In the genomic region with DNA sequence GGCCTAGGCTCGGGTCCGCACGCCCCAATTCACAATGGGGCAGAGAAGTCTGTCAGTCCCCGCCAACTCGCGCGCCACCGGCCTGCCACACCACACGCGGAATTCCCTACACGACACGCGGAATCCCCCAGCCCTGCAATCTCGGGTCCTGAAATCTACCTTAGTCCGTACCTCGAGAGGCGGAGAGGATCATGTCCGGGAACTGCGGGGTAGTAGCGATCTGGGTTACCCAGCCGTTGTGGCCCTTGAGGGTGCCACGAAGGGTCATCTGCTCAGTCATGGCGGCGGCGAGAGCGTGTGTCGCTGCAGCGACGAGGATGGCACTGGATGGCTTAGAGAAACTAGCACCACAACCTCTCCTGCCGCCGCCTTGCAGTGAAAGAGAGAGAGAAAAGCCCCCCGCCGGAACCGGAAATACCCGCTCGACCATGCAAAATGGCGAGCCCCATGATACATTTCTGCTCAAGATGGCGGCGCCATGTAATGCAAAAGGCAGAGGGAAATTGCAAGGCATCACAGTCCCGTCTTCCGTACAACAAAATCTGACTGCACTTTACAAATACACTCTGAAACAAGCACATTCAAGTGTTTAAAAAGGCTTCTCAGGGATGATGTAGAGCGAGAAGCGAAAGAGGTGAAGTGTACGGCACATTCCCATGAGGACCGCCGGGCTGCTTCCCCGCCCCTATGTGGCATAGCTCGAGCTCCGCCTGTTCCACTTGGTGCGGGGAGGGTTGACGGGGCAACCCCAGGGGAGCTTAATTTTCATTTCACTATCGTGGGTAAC, we compare ENCODE assay signal across 7 cellular contexts. TPM values are rescaled to one million over a fixed set of nuclear protein-coding genes. Genes with fewer than 3 reads are reported as not detected.
DNase-seq lines count a peak whose midpoint lies in the region; ATAC-seq and TF ChIP-seq lines count a peak whose summit lies in the region.

A gene (minus strand): TSS at position 386 of the 787 bp plus-strand sequence. CDS start 106 bp downstream, at position 280.

- peak; percentile 97 for TF ChIP-seq POLR2A in GM18951 (IDR thresholded peaks at IDR 0.05; ENCODE audit: extremely low read depth, insufficient read depth, insufficient read length)

- peak; percentile 54 for ATAC-seq in HG03139 (IDR thresholded peaks at IDR 0.05; ENCODE audit: unreplicated experiment)
- ATAC-seq in central memory CD8-positive, alpha-beta T cell (replicated peaks; ENCODE audit: extremely low read depth, poor library complexity, severe bottlenecking), result peak; percentile 69
- peak; percentile 66 for ATAC-seq in left colon

- peak within 1 kb of the TSS; percentile 97 for H3K4me3 Mint-ChIP-seq in T-helper 2 cell treated with Interferon-gamma antibody and Interleukin-4, amounts not matched to agents 5 μg/mL and 100 μg/mL, for 36 hours
- H3K4me3 Mint-ChIP-seq in central memory CD8-positive, alpha-beta T cell, result peak within 1 kb of the TSS; percentile 98

- peaks cover 50% of the 10 kb centered on the region for H3K4me1 Mint-ChIP-seq in T-helper 2 cell treated with Interferon-gamma antibody and Interleukin-4, amounts not matched to agents 5 μg/mL and 100 μg/mL, for 36 hours (ENCODE audit: low read depth)
- H3K4me1 Mint-ChIP-seq in central memory CD8-positive, alpha-beta T cell, result peaks cover 67% of the 10 kb centered on the region

- DNase-seq in T-helper 2 cell treated with Interferon-gamma antibody and Interleukin-4, amounts not matched to agents 5 μg/mL and 100 μg/mL, for 36 hours (ENCODE audit: low spot score), result peak; percentile 86
- DNase-seq in central memory CD8-positive, alpha-beta T cell (ENCODE audit: low spot score in 2 of 2), result peak; percentile 82
- DNase-seq in left colon (peak; percentile 87 to 91), NCI-H1092 (lab: John Stamatoyannopoulos, UW) (no peak)
- DNase-seq in stimulated activated CD4-positive, alpha-beta T cell treated with anti-CD3 and anti-CD28 coated beads, Interleukin-2, amount 100 ng/mL, for 24 hours, result peak; percentile 88 to 93

- intact Hi-C loops in left colon (cut with DNase I, micrococcal nuclease), result loop anchor here in 1 of 2 donors (10.0 kb wide), 1 partner anchor 59 kb away; no protein-coding TSS in a partner anchor

- no peaks in the 10 kb centered on the region for H3K27me3 Mint-ChIP-seq in T-helper 2 cell treated with Interferon-gamma antibody and Interleukin-4, amounts not matched to agents 5 μg/mL and 100 μg/mL, for 36 hours (ENCODE audit: low read depth)
- H3K27me3 Mint-ChIP-seq in central memory CD8-positive, alpha-beta T cell, result no peaks in the 10 kb centered on the region

- in situ Hi-C loops in GM18951 (cut with MboI; ENCODE audit: low sequenced_read_pairs, unreplicated experiment), result no loop called here

- H3K36me3 Mint-ChIP-seq in T-helper 2 cell treated with Interferon-gamma antibody and Interleukin-4, amounts not matched to agents 5 μg/mL and 100 μg/mL, for 36 hours (ENCODE audit: low read depth), result peaks cover 58% of the 10 kb centered on the region
- H3K36me3 Mint-ChIP-seq in central memory CD8-positive, alpha-beta T cell (ENCODE audit: insufficient read depth), result peaks cover 61% of the 10 kb centered on the region

- peak within 1 kb of the TSS; percentile 96 for H3K27ac Mint-ChIP-seq in T-helper 2 cell treated with Interferon-gamma antibody and Interleukin-4, amounts not matched to agents 5 μg/mL and 100 μg/mL, for 36 hours
- peak within 1 kb of the TSS; percentile 96 for H3K27ac Mint-ChIP-seq in central memory CD8-positive, alpha-beta T cell (ENCODE audit: low read depth)

- H3K9me3 Mint-ChIP-seq in T-helper 2 cell treated with Interferon-gamma antibody and Interleukin-4, amounts not matched to agents 5 μg/mL and 100 μg/mL, for 36 hours, result no peaks in the 10 kb centered on the region
- H3K9me3 Mint-ChIP-seq in central memory CD8-positive, alpha-beta T cell, result no peaks in the 10 kb centered on the region

RNA-seq across cellular contexts. Expression of the gene that starts here (rescaled TPM):
- total RNA-seq in left colon, result 1,000 to 10,000 TPM; 1,192 to 1,207 TPM
